Comparison of ENCODE assay signal across 16 cellular contexts in genomic region chr12:131176926-131177325, GRCh38.
DNase-seq lines count a peak whose midpoint lies in the region; ATAC-seq, FAIRE-seq and TF ChIP-seq lines count a peak whose summit lies in the region.
"Had no signal": no experiment of that assay in that cellular context is flagged by ENCODE, and none has a peak within 500 bp of the region (broad histone marks: within the 10 kb centered on the region; RNA-seq: fewer than 3 reads in every experiment).

No MANE protein-coding gene starts in this region.

- no peak for ATAC-seq in GM18505 (IDR thresholded peaks at IDR 0.05; ENCODE audit: unreplicated experiment)

- TF ChIP-seq CTCF in esophagus muscularis mucosa (IDR thresholded peaks at IDR 0.05) = no peak
- no peak for TF ChIP-seq CTCF in osteocyte (IDR thresholded peaks at IDR 0.05)

- H3K27me3 ChIP-seq in H7 (ENCODE audit: control insufficient read depth, insufficient read depth, low read length) = no peaks in the 10 kb centered on the region; the same call in 1 of the 2 replicates
- H3K27me3 ChIP-seq in esophagus muscularis mucosa = peaks cover 0 to 19% (median 0%) of the 10 kb centered on the region in 4 donors

- peaks cover 17% of the 10 kb centered on the region for H3K27me3 Mint-ChIP-seq in osteocyte (ENCODE audit: unreplicated experiment)

- peaks cover 0 to 30% (median 9%) of the 10 kb centered on the region in 4 donors for H3K9me3 ChIP-seq in esophagus muscularis mucosa

- H3K27ac Mint-ChIP-seq in osteocyte (ENCODE audit: unreplicated experiment) = no peak overlapping the region
- H3K27ac Mint-ChIP-seq: CD4-positive, alpha-beta memory T cell; H9 had no signal

- intact Hi-C loops in esophagus muscularis mucosa (cut with DNase I) = no loop called here

- H3K9me3 Mint-ChIP-seq in osteocyte (ENCODE audit: unreplicated experiment) = peaks cover 11% of the 10 kb centered on the region

- DNase-seq in H7 (peak; percentile 1), esophagus muscularis mucosa (ENCODE audit: extremely low spot score) (peak; percentile 66), osteocyte (ENCODE audit: extremely low spot score, unreplicated experiment) (peak; percentile 53), urothelium cell line (ENCODE audit: low spot score) (no peak)
- DNase-seq in stimulated activated naive CD4-positive, alpha-beta T cell treated with Interleukin-2 at 50 U/mL for 16 hours (lab: John Stamatoyannopoulos, UW) = no peak
- DNase-seq: C1 segment of cervical spinal cord; Calu3; CD4-positive, alpha-beta memory T cell; COR-L47; GF-D8; GM23248; H9 had no signal

- H3K4me1 Mint-ChIP-seq in osteocyte (ENCODE audit: unreplicated experiment) = no peaks in the 10 kb centered on the region
- H3K4me1 Mint-ChIP-seq: CD4-positive, alpha-beta memory T cell had no signal

- no peaks in the 10 kb centered on the region for H3K36me3 Mint-ChIP-seq in osteocyte (ENCODE audit: unreplicated experiment)
- H3K36me3 Mint-ChIP-seq: CD4-positive, alpha-beta memory T cell had no signal

- no peak overlapping the region for H3K27ac ChIP-seq in esophagus muscularis mucosa (replicated peaks in 1 of 4)
- H3K27ac ChIP-seq: GM23248 had no signal

- FAIRE-seq in urothelium cell line (lab: Jason Lieb, UNC) = peak; percentile 35
- FAIRE-seq: GM12891, GM19239, H1 had no signal

- no peak overlapping the region for H3K4me3 ChIP-seq in H7 (ENCODE audit: insufficient read depth, low read depth, low read length)
- H3K4me3 ChIP-seq in esophagus muscularis mucosa = no peak overlapping the region
- H3K4me3 ChIP-seq: GM23248 had no signal

- H3K4me3 Mint-ChIP-seq in osteocyte (ENCODE audit: unreplicated experiment) = no peak overlapping the region
- H3K4me3 Mint-ChIP-seq: CD4-positive, alpha-beta memory T cell; H9 had no signal

- WGBS in esophagus muscularis mucosa = 83% methylated on average over 1 of the region's 1 CpG

- TF ChIP-seq EP300 in esophagus muscularis mucosa (IDR thresholded peaks at IDR 0.05) = no peak

- no peaks in the 10 kb centered on the region for H3K4me1 ChIP-seq in esophagus muscularis mucosa

- H3K36me3 ChIP-seq in H7 (replicated peaks; ENCODE audit: control insufficient read depth, insufficient read depth, low read length) (no peaks in the 10 kb centered on the region), esophagus muscularis mucosa (no peaks in the 10 kb centered on the region)

- TF ChIP-seq POLR2A in esophagus muscularis mucosa (IDR thresholded peaks at IDR 0.05; ENCODE audit: low read depth) = no peak
- no peak for TF ChIP-seq POLR2A in GM18505 (IDR thresholded peaks at IDR 0.05; ENCODE audit: borderline replicate concordance, extremely low read depth, insufficient read depth, insufficient read length)

Comparison
In these comparisons a context has a peak if more than half of its experiments do, and no peak if none do; other contexts are left out.
1. DNase-seq: peak in H7 (single experiment), esophagus muscularis mucosa (single experiment) and osteocyte (single experiment); none in urothelium cell line (single experiment) and stimulated activated naive CD4-positive, alpha-beta T cell treated with Interleukin-2 at 50 U/mL for 16 hours (single experiment).